8 cellular contexts compared by ENCODE assay signal in the genomic region with DNA sequence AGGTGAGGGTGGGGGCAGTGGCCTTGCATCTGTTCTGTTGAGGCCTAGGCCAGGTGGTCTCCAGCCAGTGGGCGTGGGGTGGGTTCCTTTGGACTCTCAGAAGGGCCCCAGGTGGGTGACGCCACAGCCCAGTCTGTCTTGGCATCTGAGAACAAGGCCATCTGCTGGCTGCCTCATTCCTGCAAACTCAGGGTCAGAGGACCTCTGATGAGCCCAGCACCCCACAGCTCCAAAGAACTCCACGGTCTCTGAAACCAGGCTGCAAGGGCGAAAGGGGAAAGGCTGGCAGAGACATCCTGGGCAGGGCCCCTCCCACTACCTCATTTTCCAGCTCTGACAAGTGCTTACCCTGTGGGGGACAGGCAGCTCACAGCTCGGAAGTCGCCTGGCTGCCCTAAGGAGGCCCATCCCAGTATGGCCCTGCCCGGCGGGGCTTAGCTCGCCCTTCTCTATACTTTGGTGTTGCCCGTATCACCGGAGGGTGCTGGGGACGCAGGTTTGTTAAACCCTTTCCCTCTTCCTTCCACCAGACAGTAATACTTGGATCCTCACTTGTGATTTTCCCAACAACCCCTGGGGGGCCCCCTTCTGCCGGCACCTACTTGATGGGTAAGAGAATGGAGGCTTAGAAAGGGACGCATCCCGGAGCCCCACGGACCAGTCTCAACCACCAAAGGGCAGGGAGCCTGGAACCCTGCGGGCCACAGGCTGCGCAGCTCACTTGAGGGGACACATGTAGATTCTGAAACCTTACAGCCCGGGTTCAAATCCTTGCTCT. TPM values are rescaled to one million over a fixed set of nuclear protein-coding genes. Genes with fewer than 3 reads are reported as not detected.
DNase-seq lines count a peak whose midpoint lies in the region; ATAC-seq and TF ChIP-seq lines count a peak whose summit lies in the region.

No MANE protein-coding gene starts in this region.

- no peaks in the 10 kb centered on the region for H3K9me2 ChIP-seq in PC-3 (replicated peaks; ENCODE audit: low read length)

- H3K9me3 Mint-ChIP-seq in activated CD4-positive, alpha-beta T cell treated with anti-CD3 and anti-CD28 coated beads for 36 hours (ENCODE audit: low read depth): no peaks in the 10 kb centered on the region
- H3K9me3 Mint-ChIP-seq in neural progenitor cell: no peaks in the 10 kb centered on the region

- H3K4me3 Mint-ChIP-seq in activated CD4-positive, alpha-beta T cell treated with anti-CD3 and anti-CD28 coated beads for 36 hours: peak overlapping the region; percentile 50
- H3K4me3 Mint-ChIP-seq in neural progenitor cell: peak overlapping the region; percentile 62

- CTCF ChIA-PET in activated CD4-positive, alpha-beta T cell treated with anti-CD3 and anti-CD28 coated beads for 36 hours (lab: Charles Lee): interaction anchor here (0.5 kb wide), 1 partner anchor 67 kb away, joined by 3 read pairs; no protein-coding TSS in a partner anchor
- CTCF ChIA-PET in PC-3 (lab: Charles Lee): no interaction called here

- H2AFZ ChIP-seq in PC-3 (ENCODE audit: low read length) (peak overlapping the region; percentile 79; the same call in 1 of the 2 replicates), neural progenitor cell (replicated peaks) (no peak overlapping the region)

- intact Hi-C loops in activated CD4-positive, alpha-beta T cell treated with anti-CD3 and anti-CD28 coated beads for 36 hours (cut with DNase I, micrococcal nuclease): no loop called here
- intact Hi-C loops in PC-3 (cut with micrococcal nuclease): no loop called here

- BruUV-seq in PC-3 (replicated peaks; lab: Mats Ljungman, UMichigan): TSS peak; percentile 94

- no peaks in the 10 kb centered on the region for H3K36me3 ChIP-seq in PC-3 (ENCODE audit: low read depth, low read length)
- H3K36me3 ChIP-seq in ectodermal cell (ENCODE audit: control insufficient read depth, insufficient read depth, low read length): no peaks in the 10 kb centered on the region
- H3K36me3 ChIP-seq in neural progenitor cell: no peaks in the 10 kb centered on the region

- no peaks in the 10 kb centered on the region for H3K79me2 ChIP-seq in PC-3 (ENCODE audit: low read length)
- no peaks in the 10 kb centered on the region for H3K79me2 ChIP-seq in neural progenitor cell (ENCODE audit: low read depth)

- TF ChIP-seq CTCF in PC-3 (conservative IDR thresholded peaks at IDR 0.05; ENCODE audit: low read depth, low read length): peak; percentile 64
- TF ChIP-seq CTCF in neural progenitor cell (IDR thresholded peaks at IDR 0.05): peak; percentile 45

- ATAC-seq in activated CD4-positive, alpha-beta T cell treated with anti-CD3 and anti-CD28 coated beads for 36 hours: peak; percentile 27
- no peak for ATAC-seq in PC-3
- ATAC-seq in HG03095 (IDR thresholded peaks at IDR 0.05; ENCODE audit: unreplicated experiment): no peak

- H3K27me3 ChIP-seq in PC-3 (ENCODE audit: low read length) (no peaks in the 10 kb centered on the region), ectodermal cell (ENCODE audit: control insufficient read depth, insufficient read depth, low read length, poor library complexity, severe bottlenecking) (no peaks in the 10 kb centered on the region), neural progenitor cell (peaks cover 14% of the 10 kb centered on the region)

- H3K4me1 ChIP-seq in PC-3 (ENCODE audit: insufficient read depth, low read length): peaks cover 36% of the 10 kb centered on the region
- peaks cover 12% of the 10 kb centered on the region for H3K4me1 ChIP-seq in ectodermal cell (ENCODE audit: control insufficient read depth, insufficient read depth, low read length)
- H3K4me1 ChIP-seq in neural progenitor cell: peaks cover 15% of the 10 kb centered on the region

- H3K36me3 Mint-ChIP-seq in activated CD4-positive, alpha-beta T cell treated with anti-CD3 and anti-CD28 coated beads for 36 hours (ENCODE audit: low read depth): no peaks in the 10 kb centered on the region
- no peaks in the 10 kb centered on the region for H3K36me3 Mint-ChIP-seq in neural progenitor cell

- H3K9me3 ChIP-seq in PC-3 (ENCODE audit: low read length) (no peaks in the 10 kb centered on the region), ectodermal cell (ENCODE audit: control insufficient read depth, low read length) (no peaks in the 10 kb centered on the region), neural progenitor cell (ENCODE audit: low read depth) (no peaks in the 10 kb centered on the region)

- peaks cover 18% of the 10 kb centered on the region for H3K27me3 Mint-ChIP-seq in activated CD4-positive, alpha-beta T cell treated with anti-CD3 and anti-CD28 coated beads for 36 hours
- H3K27me3 Mint-ChIP-seq in neural progenitor cell (ENCODE audit: insufficient read depth, low read depth): peaks cover 9% of the 10 kb centered on the region

- peak overlapping the region; percentile 89 for H3K4me2 ChIP-seq in PC-3 (ENCODE audit: low read length)
- H3K4me2 ChIP-seq in neural progenitor cell: peak overlapping the region; percentile 67

- no peaks in the 10 kb centered on the region for H4K20me1 ChIP-seq in PC-3 (ENCODE audit: low read length)
- H4K20me1 ChIP-seq in neural progenitor cell (ENCODE audit: low read depth): no peaks in the 10 kb centered on the region

- H3K4me1 Mint-ChIP-seq in activated CD4-positive, alpha-beta T cell treated with anti-CD3 and anti-CD28 coated beads for 36 hours: peaks cover 8% of the 10 kb centered on the region
- peaks cover 27% of the 10 kb centered on the region for H3K4me1 Mint-ChIP-seq in neural progenitor cell

- H3K27ac ChIP-seq in PC-3 (ENCODE audit: low read length): no peak overlapping the region
- H3K27ac ChIP-seq in ectodermal cell (ENCODE audit: insufficient read depth, low read depth, low read length, poor library complexity, severe bottlenecking): no peak overlapping the region
- H3K27ac ChIP-seq in neural progenitor cell: no peak overlapping the region

- H3F3A ChIP-seq in PC-3 (ENCODE audit: low read length, unreplicated experiment) (no peaks in the 10 kb centered on the region), neural progenitor cell (ENCODE audit: low read depth) (peaks cover 12% of the 10 kb centered on the region)

- H3K4me3 ChIP-seq in PC-3 (ENCODE audit: low read length): peak overlapping the region; percentile 62; the same call in 1 of the 2 replicates
- H3K4me3 ChIP-seq in ectodermal cell (ENCODE audit: insufficient read depth, low read depth, low read length): peak overlapping the region; percentile 14
- H3K4me3 ChIP-seq in neural progenitor cell: no peak overlapping the region

- 56 to 58% methylated on average over 19 of the region's 19 CpGs for WGBS in ectodermal cell, 2 experiments

- H3K9ac ChIP-seq in PC-3 (ENCODE audit: low read length) (no peak overlapping the region), neural progenitor cell (no peak overlapping the region)

- H3K27ac Mint-ChIP-seq in activated CD4-positive, alpha-beta T cell treated with anti-CD3 and anti-CD28 coated beads for 36 hours: no peak overlapping the region
- H3K27ac Mint-ChIP-seq in neural progenitor cell: peak overlapping the region; percentile 97

- POLR2A ChIA-PET in activated CD4-positive, alpha-beta T cell treated with anti-CD3 and anti-CD28 coated beads for 36 hours (lab: Charles Lee): no interaction called here
- POLR2A ChIA-PET in PC-3 (lab: Charles Lee; ENCODE audit: unreplicated experiment): no interaction called here

- peak; percentile 61 for DNase-seq in activated CD4-positive, alpha-beta T cell treated with anti-CD3 and anti-CD28 coated beads for 36 hours
- no peak for DNase-seq in activated CD4-positive, alpha-beta T cell treated with anti-CD3 and anti-CD28 coated beads for 4 hours
- peak; percentile 52 for DNase-seq in PC-3
- peak; percentile 66 for DNase-seq in neural progenitor cell (ENCODE audit: low spot score)
- no peak for DNase-seq in NCI-H2107 treated with DMSO at 0.1 percent for 48 hours (lab: John Stamatoyannopoulos, UW; ENCODE audit: unreplicated experiment)
- no peak for DNase-seq in activated gamma-delta T cell treated with Interleukin-2 at 50 U/mL for 16 hours

RNA-seq across cellular contexts. Expression of gene EDN2, which starts 10.9 kb away (rescaled TPM):
- total RNA-seq in activated CD4-positive, alpha-beta T cell treated with anti-CD3 and anti-CD28 coated beads for 36 hours: not detected
- total RNA-seq in PC-3 (2014; rRNA removed) (0.36 TPM in 1 of 2 replicates, not detected in the other), neural progenitor cell (ENCODE audit: low replicate concordance) (not detected in 2 replicates)
- polyA plus RNA-seq in ectodermal cell (2013, experiment 1 of 4): not detected
- not detected for polyA plus RNA-seq in ectodermal cell (2013, experiment 2 of 4)
- not detected for polyA plus RNA-seq in ectodermal cell (2013, experiment 3 of 4)
- not detected for polyA plus RNA-seq in ectodermal cell (2013, experiment 4 of 4)

Comparison
In these comparisons a context has a peak if more than half of its experiments do, and no peak if none do; other contexts are left out.
1. DNase-seq: peak in activated CD4-positive, alpha-beta T cell treated with anti-CD3 and anti-CD28 coated beads for 36 hours (single experiment), PC-3 (single experiment) and neural progenitor cell (single experiment); none in activated CD4-positive, alpha-beta T cell treated with anti-CD3 and anti-CD28 coated beads for 4 hours (0 of 2), NCI-H2107 treated with DMSO at 0.1 percent for 48 hours (single experiment) and activated gamma-delta T cell treated with Interleukin-2 at 50 U/mL for 16 hours (single experiment).